29 cellular contexts compared by ENCODE assay signal in genomic region chr4:111221371-111221770, GRCh38.
"Had no signal": no experiment of that assay in that cellular context is flagged by ENCODE, and none has a peak within 500 bp of the region (broad histone marks: within the 10 kb centered on the region; RNA-seq: fewer than 3 reads in every experiment).

No MANE protein-coding gene starts in this region.

- H3K27me3 Mint-ChIP-seq: dendritic cell treated with granulocyte-macrophage colony-stimulating factor and Interleukin-4, amounts not matched to agents 40 ng/mL and 50 ng/mL, for 4 days; effector memory CD8-positive, alpha-beta T cell had no signal

- ATAC-seq: effector memory CD8-positive, alpha-beta T cell; esophagus mucosa; foreskin keratinocyte; gastrocnemius medialis; gastroesophageal sphincter; heart left ventricle; heart right ventricle had no signal

- H3K9me3 ChIP-seq: colonic mucosa, esophagus muscularis mucosa, esophagus squamous epithelium, gastrocnemius medialis, gastroesophageal sphincter had no signal

- H3K27ac Mint-ChIP-seq: dendritic cell treated with granulocyte-macrophage colony-stimulating factor and Interleukin-4, amounts not matched to agents 40 ng/mL and 50 ng/mL, for 4 days; effector memory CD8-positive, alpha-beta T cell; endodermal cell had no signal

- H3K9me3 Mint-ChIP-seq: dendritic cell treated with granulocyte-macrophage colony-stimulating factor and Interleukin-4, amounts not matched to agents 40 ng/mL and 50 ng/mL, for 4 days; endodermal cell had no signal

- H3K4me1 Mint-ChIP-seq: endodermal cell had no signal

- H3K27me3 ChIP-seq: colonic mucosa, esophagus muscularis mucosa, esophagus squamous epithelium, foreskin keratinocyte, gastrocnemius medialis, gastroesophageal sphincter, heart left ventricle, heart right ventricle had no signal

- H3K36me3 ChIP-seq: colonic mucosa, esophagus muscularis mucosa, esophagus squamous epithelium, gastrocnemius medialis, gastroesophageal sphincter, heart left ventricle, heart right ventricle had no signal

- H3K4me3 ChIP-seq: colonic mucosa, coronary artery, dorsolateral prefrontal cortex, esophagus muscularis mucosa, esophagus squamous epithelium, gastrocnemius medialis, gastroesophageal sphincter, heart left ventricle, heart right ventricle had no signal

- H3K27ac ChIP-seq: colonic mucosa, coronary artery, dorsolateral prefrontal cortex, epithelial cell of prostate, esophagus muscularis mucosa, esophagus squamous epithelium, foreskin keratinocyte, gastrocnemius medialis, gastroesophageal sphincter, heart left ventricle, heart right ventricle had no signal

- H3K4me3 Mint-ChIP-seq: dendritic cell treated with granulocyte-macrophage colony-stimulating factor and Interleukin-4, amounts not matched to agents 40 ng/mL and 50 ng/mL, for 4 days; effector memory CD8-positive, alpha-beta T cell; endodermal cell had no signal

- DNase-seq: colonic mucosa; cortex of kidney; dermis blood vessel endothelial cell; dorsolateral prefrontal cortex; effector CD4-positive, alpha-beta T cell; effector CD8-positive, alpha-beta T cell; effector memory CD4-positive, alpha-beta T cell; effector memory CD8-positive, alpha-beta T cell; endodermal cell; erythroblast; esophagus squamous epithelium; foreskin fibroblast; foreskin keratinocyte; foreskin melanocyte; gastrocnemius medialis; glutamatergic neuron; head of caudate nucleus; heart left ventricle; heart right ventricle had no signal

- FAIRE-seq: colon, endometrium, endothelial cell of umbilical vein, frontal cortex had no signal

- H3K4me1 ChIP-seq: colonic mucosa, esophagus muscularis mucosa, esophagus squamous epithelium, foreskin keratinocyte, gastrocnemius medialis, gastroesophageal sphincter, heart left ventricle, heart right ventricle had no signal
